8 cellular contexts compared by ENCODE assay signal in the genomic region with DNA sequence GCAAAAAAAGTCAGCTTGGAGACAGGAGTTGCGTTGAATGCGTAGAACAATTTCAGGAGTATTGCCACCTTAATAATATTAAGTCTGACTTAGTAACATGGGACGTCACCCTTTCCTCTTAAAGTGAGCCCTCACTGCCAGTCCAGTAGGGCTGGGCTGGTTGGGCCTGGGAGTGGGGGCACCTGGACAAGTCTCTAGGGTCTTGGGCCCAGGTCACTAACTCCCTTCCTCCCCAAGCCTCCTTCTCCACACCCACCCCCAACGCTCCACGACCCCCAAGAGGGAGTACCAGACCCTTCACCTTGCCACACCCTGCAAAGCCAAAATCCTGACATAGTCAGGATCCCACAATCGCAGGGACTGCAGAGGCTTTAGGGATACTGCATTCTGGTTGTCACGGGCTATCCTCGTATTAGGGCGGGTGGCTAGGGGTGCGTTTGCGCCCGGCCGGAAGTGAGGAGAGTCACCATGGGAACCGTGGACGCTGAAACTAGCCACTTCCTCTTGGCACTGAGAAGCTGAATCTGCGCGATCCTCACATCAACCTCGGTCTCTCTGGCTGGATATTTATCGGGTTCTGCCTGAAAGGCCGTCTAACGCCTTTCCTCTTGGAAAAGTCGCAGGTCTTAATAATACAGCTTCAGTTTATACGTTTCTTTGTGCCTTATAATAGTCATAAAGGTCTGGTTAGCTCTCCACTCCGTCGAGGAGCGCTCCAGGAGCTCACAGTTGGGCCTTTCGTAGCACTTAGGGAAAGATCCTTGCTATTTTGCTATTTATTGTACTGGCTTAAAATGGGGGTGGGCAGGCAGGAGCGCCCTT. TPM values are rescaled to one million over a fixed set of nuclear protein-coding genes. Genes with fewer than 3 reads are reported as not detected.
DNase-seq lines count a peak whose midpoint lies in the region; ATAC-seq lines count a peak whose summit lies in the region.

No MANE protein-coding gene starts in this region.

- DNase-seq in NCI-H1417 (lab: John Stamatoyannopoulos, UW) = peak in 2 of 3 experiments; percentile 78 to 89
- peak; percentile 32 to 52 for DNase-seq in dermis microvascular lymphatic vessel endothelial cell (ENCODE audit: low read depth in 2 of 2)
- peak; percentile 85 for DNase-seq in left lobe of liver (ENCODE audit: low spot score)
- peak; percentile 72 to 77 for DNase-seq in stimulated activated CD4-positive, alpha-beta T cell treated with anti-CD3 and anti-CD28 coated beads, Interleukin-2, amount 100 ng/mL, for 24 hours
- no peak for DNase-seq in NCI-H1694 treated with DMSO at 0.1 percent for 48 hours (lab: John Stamatoyannopoulos, UW)

- peak; percentile 100 for ATAC-seq in GM18502 (IDR thresholded peaks at IDR 0.05; ENCODE audit: poor library complexity, unreplicated experiment)
- peak; percentile 100 for ATAC-seq in HG02678 (IDR thresholded peaks at IDR 0.05; ENCODE audit: unreplicated experiment)
- ATAC-seq in activated CD4-positive, CD25-positive, alpha-beta regulatory T cell treated with anti-CD3 and anti-CD28 coated beads, Interleukin-2, amount 50 U/mL, for 24 hours = peak; percentile 98 to 99
- peak; percentile 98 for ATAC-seq in left lobe of liver

RNA-seq across cellular contexts. Expression of a gene that starts 10.3 kb away (rescaled TPM):
- total RNA-seq in dermis microvascular lymphatic vessel endothelial cell (33.3 and 34.7 TPM in 2 replicates), left lobe of liver (35.1 TPM)

RNA-seq across cellular contexts. Expression of a gene that starts 16.5 kb away (rescaled TPM):
- total RNA-seq in dermis microvascular lymphatic vessel endothelial cell (34.3 and 46.0 TPM in 2 replicates), left lobe of liver (33.6 TPM)

RNA-seq across cellular contexts. Expression of a gene that starts 31.5 kb away (rescaled TPM):
- total RNA-seq in dermis microvascular lymphatic vessel endothelial cell (0.13 TPM in 2 replicates), left lobe of liver (0.25 TPM)
